Comparison of ENCODE assay signal across 27 cellular contexts in genomic region chr12:28611501-28611900, GRCh38.
DNase-seq lines count a peak whose midpoint lies in the region; ATAC-seq, FAIRE-seq and TF ChIP-seq lines count a peak whose summit lies in the region.
"Had no signal": no experiment of that assay in that cellular context is flagged by ENCODE, and none has a peak within 500 bp of the region (broad histone marks: within the 10 kb centered on the region; RNA-seq: fewer than 3 reads in every experiment).

No MANE protein-coding gene starts in this region.

- H2BK5ac ChIP-seq in IMR-90 (ENCODE audit: low read depth, low read length, poor library complexity, severe bottlenecking): no peak overlapping the region

- H2BK15ac ChIP-seq in IMR-90 (ENCODE audit: low read depth, low read length): no peak overlapping the region

- H3K18ac ChIP-seq in IMR-90 (ENCODE audit: low read depth, low read length): peak overlapping the region; percentile 55

- H3K9me1 ChIP-seq in IMR-90 (ENCODE audit: insufficient read depth, low read length): 0 out of 2 replicates have a peak, but pooled peaks cover 5% of the 10 kb centered on the region

- H3K79me2 ChIP-seq in ACC112 (ENCODE audit: control insufficient read depth, insufficient read depth, low read length, unreplicated experiment) (no peaks in the 10 kb centered on the region), astrocyte (ENCODE audit: insufficient read depth, low read length) (no peaks in the 10 kb centered on the region)

- no peak overlapping the region for H3K4ac ChIP-seq in IMR-90 (ENCODE audit: low read depth, low read length)

- TF ChIP-seq CTCF in IMR-90 (conservative IDR thresholded peaks at IDR 0.05; ENCODE audit: low read depth, low read length): no peak
- no peak for TF ChIP-seq CTCF in astrocyte (IDR thresholded peaks at IDR 0.05; ENCODE audit: insufficient read depth, low read depth, low read length)

- no peak for TF ChIP-seq RAD21 in IMR-90 (IDR thresholded peaks at IDR 0.05; ENCODE audit: low read length)

- no peak overlapping the region for H4K8ac ChIP-seq in IMR-90 (ENCODE audit: low read depth in 2 of 2, low read length in 2 of 2)

- no peaks in the 10 kb centered on the region for H3K79me1 ChIP-seq in IMR-90 (ENCODE audit: low read depth in 1 of 2, low read length in 2 of 2)

- no peak overlapping the region for H3K4me3 Mint-ChIP-seq in astrocyte (ENCODE audit: unreplicated experiment)
- H3K4me3 Mint-ChIP-seq: activated CD8-positive, alpha-beta memory T cell treated with anti-CD3 and anti-CD28 coated beads, Interleukin-2, amount 10 ng/mL, durations not matched to agents 7 days and 5 days; activated naive CD4-positive, alpha-beta T cell treated with anti-CD3 and anti-CD28 coated beads for 36 hours; activated T-cell treated with anti-CD3 and anti-CD28 coated beads, Interleukin-2, amount 50 U/mL, for 72 hours; type B pancreatic cell had no signal

- H3K27ac Mint-ChIP-seq in astrocyte (ENCODE audit: unreplicated experiment): peak overlapping the region; percentile 23
- H3K27ac Mint-ChIP-seq: activated CD8-positive, alpha-beta memory T cell treated with anti-CD3 and anti-CD28 coated beads, Interleukin-2, amount 10 ng/mL, durations not matched to agents 7 days and 5 days; activated naive CD4-positive, alpha-beta T cell treated with anti-CD3 and anti-CD28 coated beads for 36 hours; activated T-cell treated with anti-CD3 and anti-CD28 coated beads, Interleukin-2, amount 50 U/mL, for 72 hours; type B pancreatic cell had no signal

- no TSS peak for BruUV-seq in IMR-90 (replicated peaks; lab: Mats Ljungman, UMichigan)

- peaks cover 13% of the 10 kb centered on the region for H3K4me1 ChIP-seq in ACC112 (ENCODE audit: control insufficient read depth, insufficient read depth, low read length, unreplicated experiment)
- peaks cover 7% of the 10 kb centered on the region for H3K4me1 ChIP-seq in IMR-90 (ENCODE audit: control insufficient read depth, insufficient read depth, low read length)
- H3K4me1 ChIP-seq in astrocyte (ENCODE audit: insufficient read depth, low read length): peaks cover 10% of the 10 kb centered on the region

- ATAC-seq in IMR-90 (ENCODE audit: low read depth) (no peak), left colon (peak; percentile 88), HG02938 (IDR thresholded peaks at IDR 0.05; ENCODE audit: unreplicated experiment) (no peak)
- ATAC-seq: activated CD8-positive, alpha-beta memory T cell treated with anti-CD3 and anti-CD28 coated beads, Interleukin-2, amount 10 ng/mL, durations not matched to agents 7 days and 5 days; activated T-cell treated with anti-CD3 and anti-CD28 coated beads, Interleukin-2, amount 50 U/mL, for 72 hours had no signal

- no peak for FAIRE-seq in astrocyte (lab: Jason Lieb, UNC)
- FAIRE-seq: D721Med, GM18507 had no signal

- H2BK20ac ChIP-seq in IMR-90 (ENCODE audit: low read depth, low read length): no peak overlapping the region

- H3K4me2 ChIP-seq in IMR-90 (ENCODE audit: low read depth, low read length) (peak overlapping the region; percentile 40; the same call in 1 of the 2 replicates), astrocyte (ENCODE audit: low read length) (peak overlapping the region; percentile 8)

- intact Hi-C loops in IMR-90 (cut with micrococcal nuclease): no loop called here
- intact Hi-C loops in left colon (cut with DNase I, micrococcal nuclease): no loop called here

- no peaks in the 10 kb centered on the region for H3K36me3 ChIP-seq in ACC112 (ENCODE audit: insufficient read depth, low read length)
- no peaks in the 10 kb centered on the region for H3K36me3 ChIP-seq in IMR-90 (ENCODE audit: control insufficient read depth, insufficient read depth, low read length)
- H3K36me3 ChIP-seq in astrocyte (ENCODE audit: insufficient read depth, low read length): no peaks in the 10 kb centered on the region
- H3K36me3 ChIP-seq: cardiac muscle cell had no signal

- TF ChIP-seq POLR2A in IMR-90 (IDR thresholded peaks at IDR 0.05; ENCODE audit: low read depth, low read length): no peak

- H3K56ac ChIP-seq in IMR-90 (ENCODE audit: extremely low read depth, insufficient read depth, low read length): no peak overlapping the region

- H2AK5ac ChIP-seq in IMR-90 (ENCODE audit: low read depth, low read length): no peak overlapping the region; the same call in 1 of the 2 replicates

- H4K5ac ChIP-seq in IMR-90 (ENCODE audit: low read depth, low read length): no peak overlapping the region; the same call in 1 of the 2 replicates

- peak overlapping the region; percentile 72 for H2AFZ ChIP-seq in ACC112 (ENCODE audit: low read length, unreplicated experiment)
- no peak overlapping the region for H2AFZ ChIP-seq in IMR-90 (replicated peaks; ENCODE audit: low read length, poor library complexity)
- H2AFZ ChIP-seq in astrocyte (ENCODE audit: low read depth, low read length): no peak overlapping the region

- H3K23ac ChIP-seq in IMR-90 (ENCODE audit: low read depth, low read length): no peak overlapping the region

- H3K9me3 ChIP-seq in IMR-90 (ENCODE audit: control insufficient read depth, insufficient read depth, low read length) (peaks cover 9% of the 10 kb centered on the region), astrocyte (ENCODE audit: insufficient read depth, low read depth, low read length) (no peaks in the 10 kb centered on the region)

- H2AK9ac ChIP-seq in IMR-90 (replicated peaks; ENCODE audit: low read depth, low read length, poor library complexity): no peak overlapping the region

- no peak overlapping the region for H3K4me3 ChIP-seq in ACC112 (ENCODE audit: low read depth, low read length)
- no peak overlapping the region for H3K4me3 ChIP-seq in IMR-90 (ENCODE audit: insufficient read depth, low read depth, low read length)
- H3K4me3 ChIP-seq in astrocyte (ENCODE audit: insufficient read depth, low read depth, low read length): no peak overlapping the region
- H3K4me3 ChIP-seq: cardiac muscle cell, skin epidermis had no signal

- no peaks in the 10 kb centered on the region for H3K36me3 Mint-ChIP-seq in astrocyte (ENCODE audit: low read depth, unreplicated experiment)
- H3K36me3 Mint-ChIP-seq: type B pancreatic cell had no signal

- DNase-seq in IMR-90 (no peak), astrocyte (ENCODE audit: low read depth) (no peak), left colon (peak in 1 of 2 donors; percentile 58), occipital lobe (lab: John Stamatoyannopoulos, UW) (no peak), GM03348 (ENCODE audit: low spot score) (no peak), NCI-H2227 (lab: John Stamatoyannopoulos, UW; ENCODE audit: unreplicated experiment) (no peak)
- DNase-seq: activated CD4-positive, alpha-beta T cell treated with anti-CD3 and anti-CD28 coated beads, Interleukin-2, amount 50 U/mL, for 1 hour; activated CD8-positive, alpha-beta memory T cell treated with anti-CD3 and anti-CD28 coated beads, Interleukin-2, amount 10 ng/mL, durations not matched to agents 7 days and 5 days; activated naive CD4-positive, alpha-beta T cell treated with anti-CD3 and anti-CD28 coated beads for 36 hours; activated T-cell treated with anti-CD3 and anti-CD28 coated beads, Interleukin-2, amount 50 U/mL, for 72 hours; cortex of kidney; GOT3; Kasumi-1; NCI-H1092 treated with DMSO at 0.1 percent for 48 hours; NCI-H1930; NCI-H345; NCI-H82; stimulated activated CD4-positive, alpha-beta T cell treated with anti-CD3 and anti-CD28 coated beads, Interleukin-1b, Interleukin-23, amount 100 ng/mL, for 48 hours; T-helper 9 cell had no signal

- H3K27ac ChIP-seq in ACC112 (ENCODE audit: low read depth, low read length) (peak overlapping the region; percentile 68), IMR-90 (ENCODE audit: insufficient read depth, low read length) (peak overlapping the region; percentile 52; the same call in 1 of the 2 replicates), astrocyte (ENCODE audit: low read depth, low read length) (peak overlapping the region; percentile 30)
- H3K27ac ChIP-seq: C4-2B, cardiac muscle cell had no signal

- H4K91ac ChIP-seq in IMR-90 (ENCODE audit: insufficient read depth, low read depth, low read length): peak overlapping the region; percentile 56; the same call in 1 of the 2 replicates

- H3K27me3 ChIP-seq in ACC112 (ENCODE audit: insufficient read depth, low read length) (no peaks in the 10 kb centered on the region), IMR-90 (ENCODE audit: control insufficient read depth, insufficient read depth, low read length) (no peaks in the 10 kb centered on the region; the same call in 1 of the 2 replicates), astrocyte (ENCODE audit: insufficient read depth, low read length) (no peaks in the 10 kb centered on the region)
- H3K27me3 ChIP-seq: cardiac muscle cell had no signal

- in situ Hi-C loops in IMR-90 (cut with MboI; ENCODE audit: low sequenced_read_pairs): no loop called here

- no peak overlapping the region for H3K14ac ChIP-seq in IMR-90 (replicated peaks; ENCODE audit: low read depth, low read length)

- H3K4me1 Mint-ChIP-seq in astrocyte (ENCODE audit: low read depth, unreplicated experiment): peaks cover 11% of the 10 kb centered on the region
- H3K4me1 Mint-ChIP-seq: activated CD8-positive, alpha-beta memory T cell treated with anti-CD3 and anti-CD28 coated beads, Interleukin-2, amount 10 ng/mL, durations not matched to agents 7 days and 5 days had no signal

- 60% methylated on average over 1 of the region's 1 CpG; no CpG with 5 or more reads in 1 of the 2 experiments for WGBS in IMR-90 (ENCODE audit: extremely low coverage in 2 of 2, insufficient read length in 1 of 2), 2 experiments

- POLR2A ChIA-PET in IMR-90 (lab: Charles Lee; ENCODE audit: unreplicated experiment): no interaction called here

- H3K9ac ChIP-seq in IMR-90 (ENCODE audit: low read depth, low read length) (no peak overlapping the region), astrocyte (ENCODE audit: low read length) (no peak overlapping the region)

- peaks cover 19% of the 10 kb centered on the region for H3K9me3 Mint-ChIP-seq in astrocyte (ENCODE audit: unreplicated experiment)

- no peak overlapping the region for H2BK120ac ChIP-seq in IMR-90 (ENCODE audit: low read depth, low read length)

- CTCF ChIA-PET in IMR-90 (lab: Yijun Ruan, JAX): no interaction called here

- H4K20me1 ChIP-seq in IMR-90 (ENCODE audit: insufficient read depth, low read length): no peaks in the 10 kb centered on the region
- no peaks in the 10 kb centered on the region for H4K20me1 ChIP-seq in astrocyte (ENCODE audit: insufficient read depth, low read length)

- dilution Hi-C loops in IMR-90 (cut with HindIII; ENCODE audit: low sequenced_read_pairs, unreplicated experiment): no loop called here

- peaks cover 2% of the 10 kb centered on the region for H3K27me3 Mint-ChIP-seq in astrocyte (ENCODE audit: low read depth, unreplicated experiment)
- H3K27me3 Mint-ChIP-seq: type B pancreatic cell had no signal

TF ChIP-seq in IMR-90, 13 proteins besides CTCF, POLR2A, EP300 and RAD21:
- no peak for TF ChIP-seq MAFK (IDR thresholded peaks at IDR 0.05; ENCODE audit: low read depth, low read length)
